In genomic region chr4:140054861-140055260, GRCh38 we compare ENCODE assay signal across 18 cellular contexts.
DNase-seq lines count a peak whose midpoint lies in the region; ATAC-seq and TF ChIP-seq lines count a peak whose summit lies in the region.
"Had no signal": no experiment of that assay in that cellular context is flagged by ENCODE, and none has a peak within 500 bp of the region (broad histone marks: within the 10 kb centered on the region; RNA-seq: fewer than 3 reads in every experiment).

No MANE protein-coding gene starts in this region.

- no peak overlapping the region for H3T11ph ChIP-seq in H9 (ENCODE audit: low read length)

- H3K4ac ChIP-seq in H9 (ENCODE audit: low read depth, low read length) = no peak overlapping the region

- H3K27me3 Mint-ChIP-seq in activated naive CD8-positive, alpha-beta T cell treated with anti-CD3 and anti-CD28 coated beads, Interleukin-2, amount 50 U/mL, for 24 hours = peaks cover 13% of the 10 kb centered on the region
- H3K27me3 Mint-ChIP-seq in nephron (ENCODE audit: low read depth) (no peaks in the 10 kb centered on the region), H9 (ENCODE audit: low read depth) (no peaks in the 10 kb centered on the region)
- H3K27me3 Mint-ChIP-seq in T-helper 2 cell treated with Interferon-gamma antibody and Interleukin-4, amounts not matched to agents 5 μg/mL and 100 μg/mL, for 36 hours (ENCODE audit: low read depth) = peaks cover 34% of the 10 kb centered on the region

- no peak overlapping the region for H3K18ac ChIP-seq in H9 (ENCODE audit: insufficient read length, low read depth, low read length)

- H3K9me3 ChIP-seq in BLaER1 (no peaks in the 10 kb centered on the region), DOHH2 (ENCODE audit: control insufficient read depth, insufficient read depth, low read length) (no peaks in the 10 kb centered on the region), H9 (ENCODE audit: control insufficient read depth, low read depth, low read length) (no peaks in the 10 kb centered on the region)
- H3K9me3 ChIP-seq: Caco-2, SK-N-SH had no signal

- H2AK5ac ChIP-seq in H9 (ENCODE audit: insufficient read length, low read length) = no peak overlapping the region

- no CpG with 5 or more reads among the region's 1 CpG for WGBS in H9 (ENCODE audit: extremely low coverage, insufficient read length, low lambda C conversion rate)

- H3K56ac ChIP-seq in H9 (ENCODE audit: insufficient read length, low read depth, low read length) = no peak overlapping the region

- H3K4me1 Mint-ChIP-seq in activated naive CD8-positive, alpha-beta T cell treated with anti-CD3 and anti-CD28 coated beads, Interleukin-2, amount 50 U/mL, for 24 hours = peaks cover 62% of the 10 kb centered on the region
- H3K4me1 Mint-ChIP-seq in nephron (peaks cover 65% of the 10 kb centered on the region), H9 (peaks cover 7 to 10% of the 10 kb centered on the region in 2 experiments; a peak in 3 of 4 replicates)
- H3K4me1 Mint-ChIP-seq in T-helper 2 cell treated with Interferon-gamma antibody and Interleukin-4, amounts not matched to agents 5 μg/mL and 100 μg/mL, for 36 hours (ENCODE audit: low read depth) = peaks cover 45% of the 10 kb centered on the region

- ATAC-seq in activated naive CD8-positive, alpha-beta T cell treated with anti-CD3 and anti-CD28 coated beads, Interleukin-2, amount 50 U/mL, for 24 hours = no peak

- no peak overlapping the region for H2BK5ac ChIP-seq in H9 (ENCODE audit: insufficient read length, low read length)

- H3K4me1 ChIP-seq in BLaER1 = peaks cover 84% of the 10 kb centered on the region
- peaks cover 82% of the 10 kb centered on the region for H3K4me1 ChIP-seq in DOHH2 (ENCODE audit: control insufficient read depth, low read length)
- H3K4me1 ChIP-seq in H9 (ENCODE audit: insufficient read depth, low read length) = peaks cover 2% of the 10 kb centered on the region; the same call in 1 of the 2 replicates

- H4K8ac ChIP-seq in H9 (replicated peaks; ENCODE audit: insufficient read length, low read depth, low read length) = no peak overlapping the region

- H3K14ac ChIP-seq in H9 (ENCODE audit: insufficient read depth, low read length) = no peak overlapping the region

- H3K27me3 ChIP-seq in BLaER1 (no peaks in the 10 kb centered on the region), DOHH2 (ENCODE audit: control insufficient read depth, low read length) (no peaks in the 10 kb centered on the region), H9 (ENCODE audit: insufficient read depth, low read length) (no peaks in the 10 kb centered on the region)

- no peaks in the 10 kb centered on the region for H3K36me3 Mint-ChIP-seq in activated naive CD8-positive, alpha-beta T cell treated with anti-CD3 and anti-CD28 coated beads, Interleukin-2, amount 50 U/mL, for 24 hours (ENCODE audit: low read depth)
- H3K36me3 Mint-ChIP-seq in nephron (ENCODE audit: low read depth) (no peaks in the 10 kb centered on the region), H9 (ENCODE audit: insufficient read depth in 1 of 3, low read depth in 3 of 3) (no peaks in the 10 kb centered on the region)
- H3K36me3 Mint-ChIP-seq in T-helper 2 cell treated with Interferon-gamma antibody and Interleukin-4, amounts not matched to agents 5 μg/mL and 100 μg/mL, for 36 hours (ENCODE audit: low read depth) = no peaks in the 10 kb centered on the region
- H3K36me3 Mint-ChIP-seq: IgD-negative memory B cell had no signal

- no peaks in the 10 kb centered on the region for H3K79me1 ChIP-seq in H9 (ENCODE audit: insufficient read depth, low read depth, low read length, poor library complexity, severe bottlenecking)

- H4K20me1 ChIP-seq in BLaER1 (no peaks in the 10 kb centered on the region), DOHH2 (ENCODE audit: control insufficient read depth, insufficient read depth, low read depth, low read length) (no peaks in the 10 kb centered on the region), H9 (ENCODE audit: control insufficient read depth, insufficient read depth, insufficient read length) (no peaks in the 10 kb centered on the region)

- H2BK20ac ChIP-seq in H9 (ENCODE audit: low read depth, low read length, poor library complexity, severe bottlenecking) = no peak overlapping the region

- H3K27ac ChIP-seq in BLaER1 = no peak overlapping the region
- no peak overlapping the region for H3K27ac ChIP-seq in DOHH2 (ENCODE audit: low read depth, low read length)
- H3K27ac ChIP-seq in H9 (ENCODE audit: insufficient read length, low read depth, low read length) = no peak overlapping the region
- H3K27ac ChIP-seq: C4-2B, PC-9 had no signal

- DNase-seq in activated naive CD8-positive, alpha-beta T cell treated with anti-CD3 and anti-CD28 coated beads, Interleukin-2, amount 50 U/mL, for 24 hours = no peak
- DNase-seq in H9 (no peak), T-helper 2 cell (no peak)
- DNase-seq in T-helper 2 cell treated with Interferon-gamma antibody and Interleukin-4, amounts not matched to agents 5 μg/mL and 100 μg/mL, for 36 hours (ENCODE audit: low spot score) = no peak
- DNase-seq: Caco-2, HCEC 1CT, NCI-H1436 treated with DMSO at 0.1 percent for 48 hours, NCI-H2081 treated with DMSO at 0.1 percent for 48 hours, NCI-H2227 treated with DMSO at 0.1 percent for 48 hours, NCI-H526 treated with DMSO at 0.1 percent for 48 hours, PC-9, Right ventricle myocardium superior, SK-N-SH had no signal

- H3K4me3 ChIP-seq in BLaER1 (no peak overlapping the region), DOHH2 (ENCODE audit: low read length) (no peak overlapping the region)
- H3K4me3 ChIP-seq: PC-9 had no signal

- peaks cover 20% of the 10 kb centered on the region for H3K79me2 ChIP-seq in DOHH2 (ENCODE audit: control insufficient read depth, low read length)
- H3K79me2 ChIP-seq in H9 (ENCODE audit: insufficient read depth, low read length) = no peaks in the 10 kb centered on the region

- H3K36me3 ChIP-seq in BLaER1 (no peaks in the 10 kb centered on the region), DOHH2 (ENCODE audit: control insufficient read depth, low read length) (no peaks in the 10 kb centered on the region)

- H3K23ac ChIP-seq in H9 (ENCODE audit: insufficient read length, low read depth, low read length) = no peak overlapping the region

- H3K4me2 ChIP-seq in BLaER1 (peak overlapping the region; percentile 78), DOHH2 (ENCODE audit: low read length) (peak overlapping the region; percentile 61), H9 (ENCODE audit: insufficient read depth, insufficient read length, low read length) (no peak overlapping the region)
- H3K4me2 ChIP-seq: PC-9, SK-N-SH had no signal

- no peaks in the 10 kb centered on the region for H3K9me2 ChIP-seq in DOHH2 (replicated peaks; ENCODE audit: control insufficient read depth, low read length)
- H3K9me2 ChIP-seq: SK-N-SH had no signal

- H3K9ac ChIP-seq in BLaER1 (no peak overlapping the region), H9 (ENCODE audit: extremely low read depth, insufficient read length, low read length) (no peak overlapping the region)
- H3K9ac ChIP-seq: SK-N-SH had no signal

- H2BK12ac ChIP-seq in H9 (ENCODE audit: insufficient read length, low read depth, low read length) = no peak overlapping the region

- no peak overlapping the region for H3K27ac Mint-ChIP-seq in activated naive CD8-positive, alpha-beta T cell treated with anti-CD3 and anti-CD28 coated beads, Interleukin-2, amount 50 U/mL, for 24 hours
- H3K27ac Mint-ChIP-seq in nephron (peak overlapping the region; percentile 33 to 73 (median 57)), H9 (no peak overlapping the region)
- H3K27ac Mint-ChIP-seq in T-helper 2 cell treated with Interferon-gamma antibody and Interleukin-4, amounts not matched to agents 5 μg/mL and 100 μg/mL, for 36 hours = no peak overlapping the region

- no peak overlapping the region for H4K91ac ChIP-seq in H9 (ENCODE audit: insufficient read length, low read depth, low read length)

- H3K23me2 ChIP-seq in H9 (ENCODE audit: insufficient read length, low read depth, low read length, poor library complexity, severe bottlenecking) = no peaks in the 10 kb centered on the region

- H4K5ac ChIP-seq in H9 (ENCODE audit: insufficient read length, low read depth, low read length) = no peak overlapping the region

- H2AFZ ChIP-seq in H9 (ENCODE audit: low read length) = no peak overlapping the region
- H2AFZ ChIP-seq: PC-9 had no signal

- peaks cover 5% of the 10 kb centered on the region; the same call in 1 of the 2 replicates for H3F3A ChIP-seq in DOHH2 (ENCODE audit: control insufficient read depth, insufficient read depth)

- no peak for TF ChIP-seq CTCF in DOHH2 (IDR thresholded peaks at IDR 0.05; ENCODE audit: low read depth, low read length, poor library complexity, severe bottlenecking)
- no peak for TF ChIP-seq CTCF in nephron (IDR thresholded peaks at IDR 0.05; ENCODE audit: unreplicated experiment in 3 of 3)
- no peak for TF ChIP-seq CTCF in H9 (conservative IDR thresholded peaks at IDR 0.05)

- no peaks in the 10 kb centered on the region for H3K9me3 Mint-ChIP-seq in activated naive CD8-positive, alpha-beta T cell treated with anti-CD3 and anti-CD28 coated beads, Interleukin-2, amount 50 U/mL, for 24 hours
- H3K9me3 Mint-ChIP-seq in nephron (no peaks in the 10 kb centered on the region), H9 (no peaks in the 10 kb centered on the region)
- H3K9me3 Mint-ChIP-seq in T-helper 2 cell treated with Interferon-gamma antibody and Interleukin-4, amounts not matched to agents 5 μg/mL and 100 μg/mL, for 36 hours = no peaks in the 10 kb centered on the region
- H3K9me3 Mint-ChIP-seq: IgD-negative memory B cell had no signal

- no peak overlapping the region for H2BK15ac ChIP-seq in H9 (ENCODE audit: low read depth, low read length)

- peak overlapping the region; percentile 15 for H3K4me3 Mint-ChIP-seq in activated naive CD8-positive, alpha-beta T cell treated with anti-CD3 and anti-CD28 coated beads, Interleukin-2, amount 50 U/mL, for 24 hours
- H3K4me3 Mint-ChIP-seq in nephron = no peak overlapping the region
- no peak overlapping the region for H3K4me3 Mint-ChIP-seq in H9
- no peak overlapping the region for H3K4me3 Mint-ChIP-seq in T-helper 2 cell treated with Interferon-gamma antibody and Interleukin-4, amounts not matched to agents 5 μg/mL and 100 μg/mL, for 36 hours

- H2BK120ac ChIP-seq in H9 (ENCODE audit: low read depth, low read length, poor library complexity, severe bottlenecking) = no peak overlapping the region

Comparison
In these comparisons a context has a peak if more than half of its experiments do, and no peak if none do; other contexts are left out.
1. H3K27ac Mint-ChIP-seq: peak in nephron (3 of 3); none in activated naive CD8-positive, alpha-beta T cell treated with anti-CD3 and anti-CD28 coated beads, Interleukin-2, amount 50 U/mL, for 24 hours (single experiment), H9 (0 of 3) and T-helper 2 cell treated with Interferon-gamma antibody and Interleukin-4, amounts not matched to agents 5 μg/mL and 100 μg/mL, for 36 hours (single experiment).